8 cellular contexts compared by ENCODE assay signal in the genomic region with DNA sequence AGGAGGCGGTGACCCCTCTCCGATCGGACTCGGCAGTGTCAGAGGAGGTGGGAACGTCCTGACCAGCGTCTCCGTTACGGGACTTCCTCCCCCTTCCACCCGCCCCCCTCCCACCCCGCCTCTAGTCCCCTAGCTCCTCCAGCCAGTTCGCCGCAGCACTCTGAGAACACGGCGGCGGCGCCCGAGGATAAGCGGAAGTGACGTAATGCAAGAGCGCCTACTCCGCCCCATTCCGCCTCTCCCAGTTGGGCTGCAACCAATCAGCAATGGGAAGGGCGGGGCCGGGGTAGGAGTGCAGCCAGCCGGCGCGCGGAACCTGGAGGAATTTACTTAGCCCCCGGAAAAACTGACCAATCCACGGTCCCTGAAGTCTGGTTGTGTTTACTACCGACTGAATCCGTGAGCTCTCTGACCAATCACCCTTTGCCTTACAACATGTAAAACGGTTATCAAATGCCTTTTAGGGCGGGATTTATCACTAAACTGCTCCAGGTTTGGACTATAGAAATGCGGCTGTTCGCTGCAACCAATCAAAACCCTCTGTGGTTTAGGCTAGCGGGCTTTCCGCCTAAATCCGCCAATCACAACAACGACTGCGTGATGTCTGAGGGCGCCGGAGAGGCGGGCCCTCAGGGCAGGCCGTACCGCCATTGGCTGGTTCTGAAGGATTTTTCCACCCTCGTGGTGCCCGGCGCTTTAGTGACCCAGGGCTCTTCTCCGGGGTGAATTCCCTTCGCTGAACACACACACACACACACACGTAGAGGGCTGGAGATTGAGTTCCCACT. TPM values are rescaled to one million over a fixed set of nuclear protein-coding genes. Genes with fewer than 3 reads are reported as not detected.
DNase-seq lines count a peak whose midpoint lies in the region; ATAC-seq and TF ChIP-seq lines count a peak whose summit lies in the region.

A gene with protein sequence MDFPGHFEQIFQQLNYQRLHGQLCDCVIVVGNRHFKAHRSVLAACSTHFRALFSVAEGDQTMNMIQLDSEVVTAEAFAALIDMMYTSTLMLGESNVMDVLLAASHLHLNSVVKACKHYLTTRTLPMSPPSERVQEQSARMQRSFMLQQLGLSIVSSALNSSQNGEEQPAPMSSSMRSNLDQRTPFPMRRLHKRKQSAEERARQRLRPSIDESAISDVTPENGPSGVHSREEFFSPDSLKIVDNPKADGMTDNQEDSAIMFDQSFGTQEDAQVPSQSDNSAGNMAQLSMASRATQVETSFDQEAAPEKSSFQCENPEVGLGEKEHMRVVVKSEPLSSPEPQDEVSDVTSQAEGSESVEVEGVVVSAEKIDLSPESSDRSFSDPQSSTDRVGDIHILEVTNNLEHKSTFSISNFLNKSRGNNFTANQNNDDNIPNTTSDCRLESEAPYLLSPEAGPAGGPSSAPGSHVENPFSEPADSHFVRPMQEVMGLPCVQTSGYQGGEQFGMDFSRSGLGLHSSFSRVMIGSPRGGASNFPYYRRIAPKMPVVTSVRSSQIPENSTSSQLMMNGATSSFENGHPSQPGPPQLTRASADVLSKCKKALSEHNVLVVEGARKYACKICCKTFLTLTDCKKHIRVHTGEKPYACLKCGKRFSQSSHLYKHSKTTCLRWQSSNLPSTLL (minus strand): TSS at position 202 of the 788 bp plus-strand sequence. CDS start 22,899 bp downstream, outside the sequence.

- H3K36me3 ChIP-seq in OCI-LY3 (replicated peaks; ENCODE audit: low read depth, low read length) = peaks cover 21% of the 10 kb centered on the region

- peaks cover 32% of the 10 kb centered on the region for H3K36me3 Mint-ChIP-seq in Calu3 (ENCODE audit: insufficient read depth, unreplicated experiment)

- no peaks in the 10 kb centered on the region for H3K9me3 Mint-ChIP-seq in Calu3 (ENCODE audit: low read depth, unreplicated experiment)

- H3K4me3 ChIP-seq in OCI-LY3 (ENCODE audit: low read length) = peak within 1 kb of the TSS; percentile 96

- H3K9ac ChIP-seq in OCI-LY3 (ENCODE audit: low read length) = peak within 1 kb of the TSS; percentile 96

- CTCF ChIA-PET in Calu3 (lab: Charles Lee) = interaction anchor here (1.7 kb wide), 1 partner anchor 20 kb away, joined by 3 read pairs; the partner anchor contains the start of gene POLR1E

- BruUV-seq in Calu3 (replicated peaks; lab: Mats Ljungman, UMichigan) = no TSS peak

- peaks cover 45% of the 10 kb centered on the region for H3K79me2 ChIP-seq in OCI-LY3 (ENCODE audit: low read length)

- peak within 1 kb of the TSS; percentile 83 for H3K27ac Mint-ChIP-seq in Calu3 (ENCODE audit: unreplicated experiment)

- H3K9me3 ChIP-seq in OCI-LY3 (ENCODE audit: insufficient read depth, low read length) = no peaks in the 10 kb centered on the region

- DNase-seq in Calu3 = peak; percentile 89
- DNase-seq in HuH-7 (ENCODE audit: low spot score) = peak; percentile 100
- peak; percentile 98 for DNase-seq in activated T-cell treated with anti-CD3 and anti-CD28 coated beads for 1 hour (ENCODE audit: low read depth)
- DNase-seq in epidermal melanocyte (ENCODE audit: insufficient read length, low spot score) = peak; percentile 91
- DNase-seq in middle frontal gyrus (ENCODE audit: extremely low spot score, low spot score) = peak; percentile 98
- peak; percentile 98 for DNase-seq in stimulated activated CD8-positive, alpha-beta memory T cell treated with anti-CD3 and anti-CD28 coated beads, Interleukin-2, amount 100 ng/mL, for 48 hours (ENCODE audit: low read depth in 2 of 2)

- no peaks in the 10 kb centered on the region for H3K27me3 Mint-ChIP-seq in Calu3 (ENCODE audit: unreplicated experiment)

- peak within 1 kb of the TSS; percentile 91 for H3K4me2 ChIP-seq in OCI-LY3 (ENCODE audit: low read length)

- no peaks in the 10 kb centered on the region for H3K4me1 Mint-ChIP-seq in Calu3 (ENCODE audit: low read depth, unreplicated experiment)

- peak within 1 kb of the TSS; percentile 59 for H2AFZ ChIP-seq in OCI-LY3 (ENCODE audit: low read depth, low read length)

- intact Hi-C loops in Calu3 (cut with micrococcal nuclease; ENCODE audit: unreplicated experiment) = no loop called here

- peaks cover 33% of the 10 kb centered on the region for H4K20me1 ChIP-seq in OCI-LY3 (ENCODE audit: insufficient read depth, low read length)

- TF ChIP-seq CTCF in Calu3 (IDR thresholded peaks at IDR 0.05; ENCODE audit: unreplicated experiment) = no peak
- no peak for TF ChIP-seq CTCF in OCI-LY3 (IDR thresholded peaks at IDR 0.05; ENCODE audit: low read depth, low read length)

- peaks cover 19% of the 10 kb centered on the region for H3K4me1 ChIP-seq in OCI-LY3 (ENCODE audit: low read length)

- peak within 1 kb of the TSS; percentile 84 for H3K27ac ChIP-seq in OCI-LY3 (ENCODE audit: low read length)

- peak; percentile 76 for ATAC-seq in GM21515 (IDR thresholded peaks at IDR 0.05; ENCODE audit: unreplicated experiment)

- no peaks in the 10 kb centered on the region for H3K27me3 ChIP-seq in OCI-LY3 (ENCODE audit: low read depth, low read length)

- peak within 1 kb of the TSS; percentile 77 for H3K4me3 Mint-ChIP-seq in Calu3 (ENCODE audit: low read depth, unreplicated experiment)

RNA-seq across cellular contexts. Expression of the gene that starts here (rescaled TPM):
- 4.7 and 5.3 TPM in 2 replicates for total RNA-seq in Calu3 (2022)

Comparison
In these comparisons a context has a peak if more than half of its experiments do, and no peak if none do; other contexts are left out.
1. Peak in every context shown above with its lines: DNase-seq, ATAC-seq, H3K4me3 ChIP-seq and H3K27ac ChIP-seq.